10 cellular contexts compared by ENCODE assay signal in genomic region chr1:225942574-225942973, GRCh38. TPM values are rescaled to one million over a fixed set of nuclear protein-coding genes. Genes with fewer than 3 reads are reported as not detected.
DNase-seq lines count a peak whose midpoint lies in the region; ATAC-seq and TF ChIP-seq lines count a peak whose summit lies in the region.
"Had no signal": no experiment of that assay in that cellular context is flagged by ENCODE, and none has a peak within 500 bp of the region (broad histone marks: within the 10 kb centered on the region; RNA-seq: fewer than 3 reads in every experiment).

No MANE protein-coding gene starts in this region.

- H3K27ac ChIP-seq in lower lobe of right lung = peak overlapping the region; percentile 1

- H3K36me3 Mint-ChIP-seq in type B pancreatic cell = no peaks in the 10 kb centered on the region
- H3K36me3 Mint-ChIP-seq: stimulated activated effector memory CD8-positive, alpha-beta T cell treated with anti-CD3 and anti-CD28 coated beads, Interleukin-12 subunit alpha, Interleukin-12 subunit beta, amount 100 ng/mL, for 72 hours had no signal

- H3K36me3 ChIP-seq in lower lobe of right lung = no peaks in the 10 kb centered on the region

- intact Hi-C loops in lower lobe of right lung (cut with DNase I) = no loop called here

- no peaks in the 10 kb centered on the region for H3K9me3 ChIP-seq in lower lobe of right lung

- no peak for TF ChIP-seq CTCF in lower lobe of right lung (IDR thresholded peaks at IDR 0.05)
- no peak for TF ChIP-seq CTCF in type B pancreatic cell (conservative IDR thresholded peaks at IDR 0.05)

- H3K4me1 Mint-ChIP-seq in type B pancreatic cell (ENCODE audit: unreplicated experiment) = peaks cover 9% of the 10 kb centered on the region

- H3K27ac Mint-ChIP-seq in type B pancreatic cell = no peak overlapping the region
- H3K27ac Mint-ChIP-seq: activated naive CD4-positive, alpha-beta T cell treated with anti-CD3 and anti-CD28 coated beads for 36 hours; stimulated activated effector memory CD8-positive, alpha-beta T cell treated with anti-CD3 and anti-CD28 coated beads, Interleukin-12 subunit alpha, Interleukin-12 subunit beta, amount 100 ng/mL, for 72 hours had no signal

- DNase-seq in lower lobe of right lung = no peak
- DNase-seq in retina = no peak
- no peak for DNase-seq in NCI-H226
- DNase-seq in type B pancreatic cell (ENCODE audit: extremely low spot score, unreplicated experiment) = no peak
- DNase-seq: activated naive CD4-positive, alpha-beta T cell treated with anti-CD3 and anti-CD28 coated beads for 36 hours had no signal

- no peak overlapping the region for H3K4me3 Mint-ChIP-seq in type B pancreatic cell
- H3K4me3 Mint-ChIP-seq: activated naive CD4-positive, alpha-beta T cell treated with anti-CD3 and anti-CD28 coated beads for 36 hours; stimulated activated effector memory CD8-positive, alpha-beta T cell treated with anti-CD3 and anti-CD28 coated beads, Interleukin-12 subunit alpha, Interleukin-12 subunit beta, amount 100 ng/mL, for 72 hours had no signal

- no peak overlapping the region for H3K4me3 ChIP-seq in lower lobe of right lung

- ATAC-seq in GM18868 (IDR thresholded peaks at IDR 0.05; ENCODE audit: unreplicated experiment) (peak; percentile 78), GM21423 (IDR thresholded peaks at IDR 0.05; ENCODE audit: unreplicated experiment) (peak; percentile 73), HG03159 (IDR thresholded peaks at IDR 0.05; ENCODE audit: unreplicated experiment) (peak; percentile 83), lower lobe of right lung (no peak)
- ATAC-seq: stimulated activated effector memory CD8-positive, alpha-beta T cell treated with anti-CD3 and anti-CD28 coated beads, Interleukin-12 subunit alpha, Interleukin-12 subunit beta, amount 100 ng/mL, for 72 hours had no signal

- no peaks in the 10 kb centered on the region for H3K9me3 Mint-ChIP-seq in type B pancreatic cell
- H3K9me3 Mint-ChIP-seq: activated naive CD4-positive, alpha-beta T cell treated with anti-CD3 and anti-CD28 coated beads for 36 hours; stimulated activated effector memory CD8-positive, alpha-beta T cell treated with anti-CD3 and anti-CD28 coated beads, Interleukin-12 subunit alpha, Interleukin-12 subunit beta, amount 100 ng/mL, for 72 hours had no signal

- H3K27me3 ChIP-seq in lower lobe of right lung (ENCODE audit: low read depth) = no peaks in the 10 kb centered on the region

- peaks cover 16% of the 10 kb centered on the region for H3K27me3 Mint-ChIP-seq in type B pancreatic cell

- H3K4me1 ChIP-seq in lower lobe of right lung = peaks cover 16% of the 10 kb centered on the region

RNA-seq across cellular contexts. Expression of gene LEFTY2, which starts 1.6 kb away (rescaled TPM):
- 1.2 TPM for total RNA-seq in lower lobe of right lung
- total RNA-seq in type B pancreatic cell (ENCODE audit: low replicate concordance) = not detected in 2 replicates
- total RNA-seq: renal cortical epithelial cell had no signal

RNA-seq across cellular contexts. Expression of gene PYCR2, which starts 18.5 kb away (rescaled TPM):
- 73.2 TPM for total RNA-seq in lower lobe of right lung
- total RNA-seq in type B pancreatic cell (ENCODE audit: low replicate concordance) = 37.8 and 46.7 TPM in 2 replicates

RNA-seq across cellular contexts. Expression of gene LEFTY1, which starts 53.6 kb away (rescaled TPM):
- total RNA-seq in lower lobe of right lung (not detected), type B pancreatic cell (ENCODE audit: low replicate concordance) (0.29 and 0.31 TPM in 2 replicates)

RNA-seq across cellular contexts. Expression of gene SDE2, which starts 56.6 kb away (rescaled TPM):
- total RNA-seq in lower lobe of right lung = 18.4 TPM
- 15.0 and 15.1 TPM in 2 replicates for total RNA-seq in type B pancreatic cell (ENCODE audit: low replicate concordance)

Comparison
In these comparisons a context has a peak if more than half of its experiments do, and no peak if none do; other contexts are left out.
1. ATAC-seq: peak in GM18868 (single experiment), GM21423 (single experiment) and HG03159 (single experiment); none in lower lobe of right lung (0 of 2).